8 cellular contexts compared by ENCODE assay signal in the genomic region with DNA sequence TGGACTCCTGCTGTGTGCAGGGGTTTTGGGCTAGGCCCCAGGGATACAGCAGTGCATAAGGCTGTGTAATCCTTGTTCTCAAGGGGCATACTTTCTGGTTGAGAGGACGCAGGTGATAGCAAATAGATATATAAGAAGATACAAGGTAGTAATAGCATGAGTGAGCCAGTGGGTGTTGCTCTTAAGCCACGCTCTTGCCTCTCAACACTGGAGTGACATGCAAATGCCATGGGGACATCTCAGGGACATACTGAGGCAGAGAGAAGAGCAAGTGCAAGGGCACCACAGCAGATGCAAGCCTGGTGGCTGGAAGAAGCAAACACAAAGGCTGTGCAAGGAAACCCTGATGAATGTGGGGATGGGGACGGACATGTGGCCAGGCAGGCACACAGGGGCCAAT.
A peak's percentile ranks its signal among the peaks of the same experiment; 100 is the strongest.
DNase-seq lines count a peak whose midpoint lies in the region; ATAC-seq and TF ChIP-seq lines count a peak whose summit lies in the region.

No MANE protein-coding gene starts in this region.

- intact Hi-C loops in uterus (cut with DNase I; ENCODE audit: low total_unique reads) (no loop called here), dorsolateral prefrontal cortex (cut with DNase I) (no loop called here), prostate gland (cut with DNase I) (no loop called here)

- peak; percentile 51 for ATAC-seq in HG02870 (IDR thresholded peaks at IDR 0.05; ENCODE audit: unreplicated experiment)

- peak in 1 of 4 experiments; percentile 5 for TF ChIP-seq CTCF in uterus (IDR thresholded peaks at IDR 0.05)
- TF ChIP-seq CTCF in dorsolateral prefrontal cortex (IDR thresholded peaks at IDR 0.05 in 54 of 56, conservative IDR thresholded peaks at IDR 0.05 in 2 of 56; ENCODE audit: low read depth in 1 of 56, partially characterized antibody in 56 of 56), result peak in 4 of 56 donors; percentile 6 to 22 (median 14)
- TF ChIP-seq CTCF in prostate gland (IDR thresholded peaks at IDR 0.05), result no peak

- DNase-seq in NCI-H2107 treated with DMSO at 0.1 percent for 48 hours (lab: John Stamatoyannopoulos, UW; ENCODE audit: unreplicated experiment) (peak; percentile 81), NCI-H2107 (lab: John Stamatoyannopoulos, UW) (no peak), SHP77 (lab: John Stamatoyannopoulos, UW) (peak; percentile 34 to 41), erythroblast (lab: John Stamatoyannopoulos, UW) (peak; percentile 9 to 10), uterus (no peak), dorsolateral prefrontal cortex (no peak), prostate gland (ENCODE audit: low spot score) (no peak)

- H3K27ac ChIP-seq in uterus (no peak overlapping the region), dorsolateral prefrontal cortex (peak overlapping the region in 3 of 59 donors; percentile 7 to 53 (median 38)), prostate gland (no peak overlapping the region)

- TF ChIP-seq POLR2A in erythroblast (IDR thresholded peaks at IDR 0.05; ENCODE audit: low read length) (no peak), uterus (IDR thresholded peaks at IDR 0.05) (no peak), prostate gland (IDR thresholded peaks at IDR 0.05) (no peak)

- H3K4me3 ChIP-seq in uterus, result no peak overlapping the region
- H3K4me3 ChIP-seq in dorsolateral prefrontal cortex, result no peak overlapping the region
- no peak overlapping the region for H3K4me3 ChIP-seq in prostate gland

- H3K36me3 ChIP-seq in uterus (no peaks in the 10 kb centered on the region), prostate gland (no peaks in the 10 kb centered on the region)

- H3K4me1 ChIP-seq in uterus (peaks cover 0 to 5% of the 10 kb centered on the region in 2 donors), prostate gland (replicated peaks) (no peaks in the 10 kb centered on the region)

- H3K27me3 ChIP-seq in uterus, result no peaks in the 10 kb centered on the region
- no peaks in the 10 kb centered on the region for H3K27me3 ChIP-seq in dorsolateral prefrontal cortex
- no peaks in the 10 kb centered on the region for H3K27me3 ChIP-seq in prostate gland (replicated peaks; ENCODE audit: insufficient read depth)

- WGBS in prostate gland, result 85% methylated on average over 3 of the region's 3 CpGs

- H3K9me3 ChIP-seq in uterus, result no peaks in the 10 kb centered on the region
- H3K9me3 ChIP-seq in prostate gland, result no peaks in the 10 kb centered on the region

Comparison
In these comparisons a context has a peak if more than half of its experiments do, and no peak if none do; other contexts are left out.
1. DNase-seq: peak in NCI-H2107 treated with DMSO at 0.1 percent for 48 hours (single experiment), SHP77 (2 of 2) and erythroblast (2 of 2); none in NCI-H2107 (single experiment), uterus (0 of 2), dorsolateral prefrontal cortex (0 of 10) and prostate gland (single experiment).